2 cellular contexts compared by ENCODE assay signal in genomic region chr2:120817956-120818325, GRCh38.
TF ChIP-seq lines count a peak whose summit lies in the region.

No MANE protein-coding gene starts in this region.

TF ChIP-seq in IMR-90, 13 proteins besides CTCF, POLR2A, EP300 and RAD21:
- TF ChIP-seq CHD1 (IDR thresholded peaks at IDR 0.05; ENCODE audit: low read depth, low read length) (no peak), BHLHE40 (IDR thresholded peaks at IDR 0.05; ENCODE audit: low read depth, low read length) (no peak), USF2 (IDR thresholded peaks at IDR 0.05; ENCODE audit: low read depth, low read length) (no peak), MXI1 (IDR thresholded peaks at IDR 0.05; ENCODE audit: borderline replicate concordance, low read depth, low read length) (no peak), RCOR1 (IDR thresholded peaks at IDR 0.05; ENCODE audit: insufficient replicate concordance, low read length) (no peak), SMC3 (IDR thresholded peaks at IDR 0.05; ENCODE audit: low read depth, low read length) (no peak), MAZ (IDR thresholded peaks at IDR 0.05; ENCODE audit: borderline replicate concordance, low read depth, low read length) (no peak), MAFK (IDR thresholded peaks at IDR 0.05; ENCODE audit: low read depth, low read length) (no peak)
- TF ChIP-seq, protein P1, sequence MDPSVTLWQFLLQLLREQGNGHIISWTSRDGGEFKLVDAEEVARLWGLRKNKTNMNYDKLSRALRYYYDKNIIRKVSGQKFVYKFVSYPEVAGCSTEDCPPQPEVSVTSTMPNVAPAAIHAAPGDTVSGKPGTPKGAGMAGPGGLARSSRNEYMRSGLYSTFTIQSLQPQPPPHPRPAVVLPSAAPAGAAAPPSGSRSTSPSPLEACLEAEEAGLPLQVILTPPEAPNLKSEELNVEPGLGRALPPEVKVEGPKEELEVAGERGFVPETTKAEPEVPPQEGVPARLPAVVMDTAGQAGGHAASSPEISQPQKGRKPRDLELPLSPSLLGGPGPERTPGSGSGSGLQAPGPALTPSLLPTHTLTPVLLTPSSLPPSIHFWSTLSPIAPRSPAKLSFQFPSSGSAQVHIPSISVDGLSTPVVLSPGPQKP (IDR thresholded peaks at IDR 0.05; ENCODE audit: borderline replicate concordance, low read depth, low read length) = no peak

TF ChIP-seq in HepG2, 621 proteins besides CTCF, POLR2A, EP300 and RAD21:
- TF ChIP-seq ZBTB1 (CRISPR knock-in tag; IDR thresholded peaks at IDR 0.05; ENCODE audit: borderline replicate concordance) (no peak), BATF2 (CRISPR knock-in tag; IDR thresholded peaks at IDR 0.05) (no peak)
